ENCODE assay signal across 15 cellular contexts in genomic region chr1:29808141-29808995, GRCh38.
"Had no signal": no experiment of that assay in that cellular context is flagged by ENCODE, and none has a peak within 500 bp of the region (broad histone marks: within the 10 kb centered on the region; RNA-seq: fewer than 3 reads in every experiment).

No MANE protein-coding gene starts in this region.

- H2AFZ ChIP-seq: parathyroid adenoma had no signal

- H3K9me3 ChIP-seq: gastrocnemius medialis, heart right ventricle, SJSA1, tibial artery had no signal

- H3K27me3 ChIP-seq: gastrocnemius medialis, SJSA1 had no signal

- H3K27ac Mint-ChIP-seq: activated naive CD8-positive, alpha-beta T cell treated with anti-CD3 and anti-CD28 coated beads, Interleukin-2, amount 50 U/mL, for 24 hours; stimulated activated naive B cell treated with anti-CD40 and anti-IgM and Interleukin-4, amounts not matched to agents 10 μg/mL and 1 μg/mL and 100 μg/mL, for 72 hours; T-helper 2 cell treated with Interferon-gamma antibody and Interleukin-4, amounts not matched to agents 5 μg/mL and 100 μg/mL, for 36 hours had no signal

- H3K9ac ChIP-seq: parathyroid adenoma had no signal

- ATAC-seq: activated CD4-positive, CD25-positive, alpha-beta regulatory T cell treated with anti-CD3 and anti-CD28 coated beads, Interleukin-2, amount 50 U/mL, for 24 hours; activated naive CD8-positive, alpha-beta T cell treated with anti-CD3 and anti-CD28 coated beads, Interleukin-2, amount 50 U/mL, for 24 hours; gastrocnemius medialis; heart right ventricle; left colon; stimulated activated naive B cell treated with anti-CD40 and anti-IgM and Interleukin-4, amounts not matched to agents 10 μg/mL and 1 μg/mL and 100 μg/mL, for 72 hours had no signal

- H3K79me2 ChIP-seq: parathyroid adenoma had no signal

- H3K36me3 Mint-ChIP-seq: stimulated activated naive B cell treated with anti-CD40 and anti-IgM and Interleukin-4, amounts not matched to agents 10 μg/mL and 1 μg/mL and 100 μg/mL, for 72 hours had no signal

- DNase-seq: activated CD4-positive, alpha-beta T cell treated with anti-CD3 and anti-CD28 coated beads, Interleukin-2, amount 50 U/mL, for 4 hours; activated naive CD4-positive, alpha-beta T cell; activated naive CD8-positive, alpha-beta T cell treated with anti-CD3 and anti-CD28 coated beads, Interleukin-2, amount 50 U/mL, for 24 hours; cerebellar nuclear complex; erythroblast; gastrocnemius medialis; heart right ventricle; left colon; stimulated activated CD4-positive, alpha-beta T cell treated with anti-CD3 and anti-CD28 coated beads, Interleukin-2, amount 100 ng/mL, for 48 hours; stimulated activated naive B cell treated with anti-CD40 and anti-IgM and Interleukin-4, amounts not matched to agents 10 μg/mL and 1 μg/mL and 100 μg/mL, for 72 hours had no signal

- H3K27ac ChIP-seq: gastrocnemius medialis, heart right ventricle, parathyroid adenoma, SJSA1, tibial artery had no signal

- H3K9me3 Mint-ChIP-seq: activated naive CD8-positive, alpha-beta T cell treated with anti-CD3 and anti-CD28 coated beads, Interleukin-2, amount 50 U/mL, for 24 hours; stimulated activated naive B cell treated with anti-CD40 and anti-IgM and Interleukin-4, amounts not matched to agents 10 μg/mL and 1 μg/mL and 100 μg/mL, for 72 hours; T-helper 2 cell treated with Interferon-gamma antibody and Interleukin-4, amounts not matched to agents 5 μg/mL and 100 μg/mL, for 36 hours had no signal

- H3K4me3 Mint-ChIP-seq: activated naive CD8-positive, alpha-beta T cell treated with anti-CD3 and anti-CD28 coated beads, Interleukin-2, amount 50 U/mL, for 24 hours; stimulated activated naive B cell treated with anti-CD40 and anti-IgM and Interleukin-4, amounts not matched to agents 10 μg/mL and 1 μg/mL and 100 μg/mL, for 72 hours; T-helper 2 cell treated with Interferon-gamma antibody and Interleukin-4, amounts not matched to agents 5 μg/mL and 100 μg/mL, for 36 hours had no signal

- H3K4me1 ChIP-seq: gastrocnemius medialis, parathyroid adenoma, SJSA1, tibial artery had no signal

- H3K4me1 Mint-ChIP-seq: activated naive CD8-positive, alpha-beta T cell treated with anti-CD3 and anti-CD28 coated beads, Interleukin-2, amount 50 U/mL, for 24 hours; stimulated activated naive B cell treated with anti-CD40 and anti-IgM and Interleukin-4, amounts not matched to agents 10 μg/mL and 1 μg/mL and 100 μg/mL, for 72 hours had no signal
